In the genomic region with DNA sequence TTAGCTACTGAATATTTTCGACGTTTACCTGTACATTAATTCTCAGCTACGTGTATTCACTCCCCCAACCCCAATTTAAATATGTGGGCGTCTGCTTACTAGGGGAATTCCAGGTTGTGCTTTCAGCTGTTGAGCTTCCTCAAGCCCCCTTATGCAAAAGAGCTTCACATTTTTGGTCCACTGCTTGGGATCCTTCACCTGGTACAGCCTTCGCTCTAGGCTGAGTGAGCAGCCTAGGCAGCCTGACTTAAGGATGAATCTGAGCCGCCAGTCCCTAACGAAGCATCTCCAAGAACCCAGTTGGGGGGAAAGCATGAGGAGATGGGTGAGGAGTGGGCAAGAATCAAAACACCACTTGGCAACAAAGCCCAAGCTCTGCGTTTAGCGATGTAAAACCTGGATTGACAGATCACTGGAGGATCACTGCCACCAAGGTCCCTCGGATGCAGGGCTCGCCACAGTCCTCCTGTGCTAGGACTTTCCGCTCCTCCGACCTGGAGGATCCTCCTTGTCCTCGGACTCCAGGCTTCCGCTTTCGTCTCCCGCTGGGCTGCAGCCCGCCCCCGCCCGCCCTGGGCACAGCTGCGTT, we compare ENCODE assay signal across 8 cellular contexts. TPM values are rescaled to one million over a fixed set of nuclear protein-coding genes. Genes with fewer than 3 reads are reported as not detected.
DNase-seq lines count a peak whose midpoint lies in the region; ATAC-seq, FAIRE-seq and TF ChIP-seq lines count a peak whose summit lies in the region.

No MANE protein-coding gene starts in this region.

- POLR2A ChIA-PET in GM10248 (lab: Yijun Ruan, JAX) = interaction anchor here (0.6 to 1.7 kb wide), 4 partner anchors 13 to 1123 kb away, joined by 3 to 9 read pairs (median 5); partner anchors contain the start of gene C1orf52

- TF ChIP-seq POLR2A in GM12892 (IDR thresholded peaks at IDR 0.05; ENCODE audit: low read depth, low read length) = no peak

- no peak for FAIRE-seq in GM12892 (lab: Jason Lieb, UNC)

- H3K36me3 Mint-ChIP-seq in activated T-cell treated with anti-CD3 and anti-CD28 coated beads, Interleukin-2, amount 50 U/mL, for 4 hours (ENCODE audit: insufficient read depth) = peaks cover 19% of the 10 kb centered on the region

- H3K4me1 Mint-ChIP-seq in activated T-cell treated with anti-CD3 and anti-CD28 coated beads, Interleukin-2, amount 50 U/mL, for 4 hours (ENCODE audit: low read depth) = peaks cover 60% of the 10 kb centered on the region

- H3K4me3 Mint-ChIP-seq in activated T-cell treated with anti-CD3 and anti-CD28 coated beads, Interleukin-2, amount 50 U/mL, for 4 hours = peak overlapping the region; percentile 93

- DNase-seq in GM10248 (ENCODE audit: extremely low spot score) (peak; percentile 35), glomerular visceral epithelial cell (ENCODE audit: extremely low spot score) (peak; percentile 53), skeletal muscle cell (ENCODE audit: low read depth) (no peak), GF-D8 (lab: John Stamatoyannopoulos, UW) (no peak), GM12892 (ENCODE audit: insufficient read length) (no peak)
- DNase-seq in activated T-cell treated with anti-CD3 and anti-CD28 coated beads, Interleukin-2, amount 50 U/mL, for 4 hours = no peak

- no peaks in the 10 kb centered on the region for H3K9me3 Mint-ChIP-seq in activated T-cell treated with anti-CD3 and anti-CD28 coated beads, Interleukin-2, amount 50 U/mL, for 4 hours

- no peaks in the 10 kb centered on the region for H3K27me3 Mint-ChIP-seq in activated T-cell treated with anti-CD3 and anti-CD28 coated beads, Interleukin-2, amount 50 U/mL, for 4 hours (ENCODE audit: low read depth)

- TF ChIP-seq CTCF in GM10248 (IDR thresholded peaks at IDR 0.05; ENCODE audit: control extremely low read depth, extremely low read depth, low read depth, missing control alignments) = no peak

- H3K4me3 ChIP-seq in skeletal muscle cell (ENCODE audit: low read depth, low read length) = peak overlapping the region; percentile 74

- ATAC-seq in HG02763 (IDR thresholded peaks at IDR 0.05; ENCODE audit: unreplicated experiment) (peak; percentile 14), GM18873 (IDR thresholded peaks at IDR 0.05; ENCODE audit: low FRiP score, unreplicated experiment) (no peak)
- ATAC-seq in activated T-cell treated with anti-CD3 and anti-CD28 coated beads, Interleukin-2, amount 50 U/mL, for 4 hours = peak; percentile 5 to 10

- CTCF ChIA-PET in GM10248 (lab: Yijun Ruan, JAX) = interaction anchor here (1.0 to 12.0 kb wide), 7 partner anchors 8 to 331 kb away, joined by 4 to 203 read pairs (median 5); partner anchors contain the start of gene C1orf52

RNA-seq across cellular contexts. Expression of gene BCL10, which starts 0.6 kb away (rescaled TPM):
- total RNA-seq in activated T-cell treated with anti-CD3 and anti-CD28 coated beads, Interleukin-2, amount 50 U/mL, for 4 hours = 10 to 100 TPM; 22.3 to 27.3 (median 27.1) TPM
- 18.7 TPM for polyA plus RNA-seq in GM12892 (2012; ENCODE audit: missing spikeins)

RNA-seq across cellular contexts. Expression of gene C1orf52, which starts 16.3 kb away (rescaled TPM):
- 10 to 100 TPM; 29.1 to 36.3 (median 32.5) TPM for total RNA-seq in activated T-cell treated with anti-CD3 and anti-CD28 coated beads, Interleukin-2, amount 50 U/mL, for 4 hours
- 21.7 TPM for polyA plus RNA-seq in GM12892 (2012; ENCODE audit: missing spikeins)

Comparison
In these comparisons a context has a peak if more than half of its experiments do, and no peak if none do; other contexts are left out.
1. DNase-seq: peak in GM10248 (single experiment) and glomerular visceral epithelial cell (single experiment); none in activated T-cell treated with anti-CD3 and anti-CD28 coated beads, Interleukin-2, amount 50 U/mL, for 4 hours (single experiment), skeletal muscle cell (single experiment), GF-D8 (single experiment) and GM12892 (single experiment).